ENCODE assay signal across 24 cellular contexts in genomic region chr16:12575288-12575687, GRCh38.
DNase-seq lines count a peak whose midpoint lies in the region; ATAC-seq and TF ChIP-seq lines count a peak whose summit lies in the region.
"Had no signal": no experiment of that assay in that cellular context is flagged by ENCODE, and none has a peak within 500 bp of the region (broad histone marks: within the 10 kb centered on the region; RNA-seq: fewer than 3 reads in every experiment).

No MANE protein-coding gene starts in this region.

- intact Hi-C loops in sigmoid colon (cut with DNase I), result no loop called here

- TF ChIP-seq CTCF in sigmoid colon (IDR thresholded peaks at IDR 0.05) (no peak), GM13977 (IDR thresholded peaks at IDR 0.05; ENCODE audit: extremely low read depth, insufficient read depth, missing control alignments) (no peak)

- ATAC-seq in HG03039 (IDR thresholded peaks at IDR 0.05; ENCODE audit: unreplicated experiment) (no peak), HG03175 (IDR thresholded peaks at IDR 0.05; ENCODE audit: unreplicated experiment) (no peak)
- ATAC-seq: body of pancreas, gastroesophageal sphincter had no signal

- in situ Hi-C loops in GM13977 (cut with MboI; ENCODE audit: low pct_unique_long_range_greater_than_20kb, low sequenced_read_pairs, unreplicated experiment), result no loop called here

- 78 to 81% methylated on average over 9 of the region's 9 CpGs for WGBS in sigmoid colon, 2 donors

- TF ChIP-seq EP300 in sigmoid colon (IDR thresholded peaks at IDR 0.05), result no peak

- no peaks in the 10 kb centered on the region for H3K27me3 ChIP-seq in sigmoid colon
- H3K27me3 ChIP-seq: adrenal gland, body of pancreas, gastroesophageal sphincter, neural progenitor cell, Peyer's patch, uterus had no signal

- H3K27ac ChIP-seq in sigmoid colon, result no peak overlapping the region
- H3K27ac ChIP-seq: adrenal gland, body of pancreas, gastroesophageal sphincter, GM23248, neural progenitor cell, Peyer's patch, uterus had no signal

- H3K4me1 ChIP-seq in sigmoid colon, result no peaks in the 10 kb centered on the region
- H3K4me1 ChIP-seq: adrenal gland, body of pancreas, gastroesophageal sphincter, neural progenitor cell, Peyer's patch, uterus had no signal

- no peak overlapping the region for H3K4me3 ChIP-seq in sigmoid colon
- H3K4me3 ChIP-seq: adrenal gland, body of pancreas, gastroesophageal sphincter, GM23248, neural progenitor cell, Peyer's patch, uterus had no signal

- no peak for TF ChIP-seq POLR2A in sigmoid colon (IDR thresholded peaks at IDR 0.05)

- no peaks in the 10 kb centered on the region for H3K36me3 ChIP-seq in sigmoid colon
- H3K36me3 ChIP-seq: adrenal gland, neural progenitor cell, Peyer's patch, uterus had no signal

- DNase-seq in NCI-H524 (lab: John Stamatoyannopoulos, UW) (peak; percentile 19 to 60), NCI-H524 treated with DMSO at 0.1 percent for 48 hours (lab: John Stamatoyannopoulos, UW) (no peak), NCI-H1417 (lab: John Stamatoyannopoulos, UW) (peak; percentile 36 to 96 (median 87)), NCI-H2227 treated with DMSO at 0.1 percent for 48 hours (lab: John Stamatoyannopoulos, UW) (peak; percentile 68), sigmoid colon (peak; percentile 21), GM13977 (ENCODE audit: low spot score) (no peak)
- DNase-seq: activated CD4-positive, alpha-beta T cell treated with anti-CD3 and anti-CD28 coated beads, Interleukin-2, amount 50 U/mL, for 4 hours; activated naive CD4-positive, alpha-beta T cell treated with Interleukin-2 at 50 U/mL for 16 hours; adrenal gland; body of pancreas; CD4-positive, alpha-beta memory T cell; cerebellar nuclear complex; GM23248; hippocampal formation; Karpas-422; MV-4-11; SIG-M5; stimulated activated CD4-positive, alpha-beta T cell treated with anti-CD3 and anti-CD28 coated beads, Interleukin-15, amount 100 ng/mL, for 24 hours; uterus had no signal

- no peaks in the 10 kb centered on the region for H3K9me3 ChIP-seq in sigmoid colon
- H3K9me3 ChIP-seq: adrenal gland, body of pancreas, gastroesophageal sphincter, Peyer's patch, uterus had no signal

Comparison
In these comparisons a context has a peak if more than half of its experiments do, and no peak if none do; other contexts are left out.
1. DNase-seq: peak in NCI-H524 (2 of 2), NCI-H1417 (3 of 3), NCI-H2227 treated with DMSO at 0.1 percent for 48 hours (single experiment) and sigmoid colon (single experiment); none in NCI-H524 treated with DMSO at 0.1 percent for 48 hours (single experiment) and GM13977 (single experiment).